ENCODE assay signal across 1 cellular context in the genomic region with DNA sequence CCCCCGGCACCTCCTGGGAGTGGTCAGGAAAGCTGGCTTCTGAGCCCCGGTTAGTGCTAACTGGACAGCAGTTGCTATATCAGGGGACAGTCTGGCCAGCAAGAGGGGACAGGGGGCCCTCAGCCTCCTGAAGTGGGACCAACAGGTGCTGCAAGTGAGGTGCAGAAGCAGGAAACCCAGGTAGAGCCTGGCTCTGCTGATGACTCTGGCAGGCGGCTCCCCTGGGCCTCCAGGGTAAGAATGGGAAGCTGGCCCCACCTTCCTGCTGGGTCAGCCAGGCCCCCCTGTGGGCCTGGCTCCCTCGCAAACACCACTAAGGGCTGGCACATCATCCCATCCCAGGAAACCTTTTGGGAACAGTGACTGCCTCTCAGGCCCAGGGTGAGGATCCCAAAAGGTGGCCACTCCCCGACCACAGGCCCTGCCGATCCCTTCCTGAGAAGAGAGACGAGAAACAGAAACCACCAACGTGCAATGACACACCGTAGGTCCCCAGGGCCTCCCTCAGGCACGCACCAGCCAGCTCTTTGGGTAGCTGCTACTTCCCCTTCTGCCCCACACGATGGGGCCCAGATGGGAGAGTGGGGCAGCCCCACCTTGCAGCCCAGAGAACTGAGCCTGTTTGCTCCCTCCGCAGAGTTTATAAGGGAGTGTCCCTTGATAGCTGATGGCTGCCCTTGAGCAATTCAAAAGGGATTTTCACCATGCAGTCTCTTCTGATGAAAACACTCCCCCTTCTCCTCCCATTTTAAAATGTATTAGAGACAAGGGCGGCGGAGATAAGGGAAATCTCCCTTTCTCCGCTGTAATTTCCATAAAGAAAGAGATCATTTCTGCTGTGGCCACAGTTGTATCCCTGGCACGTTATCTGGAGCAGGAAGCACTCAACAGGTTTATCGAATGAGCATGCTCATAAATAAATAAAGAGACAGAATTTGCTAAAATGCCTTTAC.
A peak's percentile ranks its signal among the peaks of the same experiment; 100 is the strongest.
TF ChIP-seq lines count a peak whose summit lies in the region.

No MANE protein-coding gene starts in this region.

TF ChIP-seq in GM12878, 131 proteins besides CTCF, POLR2A, EP300 and RAD21 (continued from another document and continues in another):
- TF ChIP-seq BHLHE40 (IDR thresholded peaks at IDR 0.05; ENCODE audit: borderline replicate concordance in 1 of 2, low read depth in 2 of 2, low read length in 1 of 2) (peak; percentile 97 to 98), MYB (IDR thresholded peaks at IDR 0.05; ENCODE audit: borderline replicate concordance, low read depth, low read length) (peak; percentile 79; the same call in 1 of the 2 replicates), SP1 (IDR thresholded peaks at IDR 0.05; ENCODE audit: low read depth, low read length) (peak; percentile 93), YY1 (IDR thresholded peaks at IDR 0.05; ENCODE audit: low read depth, low read length) (peak; percentile 87), YBX1 (IDR thresholded peaks at IDR 0.05) (no peak), PAX5 (IDR thresholded peaks at IDR 0.05; ENCODE audit: borderline replicate concordance, low read depth, low read length) (peak; percentile 96), TCF12 (IDR thresholded peaks at IDR 0.05; ENCODE audit: low read depth, low read length) (peak; percentile 96), CHD1 (IDR thresholded peaks at IDR 0.05; ENCODE audit: low read depth, low read length) (no peak), ZNF274 (IDR thresholded peaks at IDR 0.05; ENCODE audit: insufficient read depth, insufficient read length) (no peak), NFIC (IDR thresholded peaks at IDR 0.05; ENCODE audit: low read depth, low read length) (peak; percentile 91), CREM (IDR thresholded peaks at IDR 0.05; ENCODE audit: low read depth) (peak; percentile 95), MTA3 (IDR thresholded peaks at IDR 0.05; ENCODE audit: borderline replicate concordance, low read length) (peak; percentile 92; the same call in 1 of the 2 replicates), BCL11A (IDR thresholded peaks at IDR 0.05; ENCODE audit: low read depth, low read length) (peak; percentile 98), NBN (IDR thresholded peaks at IDR 0.05) (peak; percentile 99), IRF4 (IDR thresholded peaks at IDR 0.05; ENCODE audit: low read depth, low read length) (peak; percentile 90), KAT2A (conservative IDR thresholded peaks at IDR 0.05; ENCODE audit: control insufficient read depth, low read depth, low read length) (no peak), CBFB (IDR thresholded peaks at IDR 0.05; ENCODE audit: low read depth) (peak; percentile 93), RCOR1 (conservative IDR thresholded peaks at IDR 0.05; ENCODE audit: low read depth, low read length) (0 out of 2 replicates have a peak, but pooled peaks have one; percentile 45), ZBED1 (IDR thresholded peaks at IDR 0.05; ENCODE audit: borderline replicate concordance) (peak; percentile 89; the same call in 1 of the 2 replicates), MEF2B (IDR thresholded peaks at IDR 0.05; ENCODE audit: partially characterized antibody, poor library complexity, severe bottlenecking) (peak; percentile 99), ZNF622 (IDR thresholded peaks at IDR 0.05) (no peak), DPF2 (IDR thresholded peaks at IDR 0.05) (peak; percentile 99), POLR2AphosphoS2 (IDR thresholded peaks at IDR 0.05; ENCODE audit: low read depth, low read length) (no peak), IKZF1 (conservative IDR thresholded peaks at IDR 0.05) (peak; percentile 99), SUZ12 (IDR thresholded peaks at IDR 0.05; ENCODE audit: unreplicated experiment) (no peak), TCF3 (IDR thresholded peaks at IDR 0.05; ENCODE audit: borderline replicate concordance, insufficient read depth, low read depth, low read length) (peak; percentile 91), SMARCA5 (IDR thresholded peaks at IDR 0.05) (no peak; the same call in 1 of the 2 replicates), ETV6 (conservative IDR thresholded peaks at IDR 0.05 in 1 of 2, IDR thresholded peaks at IDR 0.05 in 1 of 2; ENCODE audit: borderline replicate concordance in 1 of 2, low read depth in 1 of 2) (peak in 1 of 2 experiments; percentile 92; a peak in 2 of 4 replicates), SMC3 (IDR thresholded peaks at IDR 0.05; ENCODE audit: borderline replicate concordance, low read length) (peak; percentile 39; the same call in 1 of the 2 replicates), BRCA1 (IDR thresholded peaks at IDR 0.05; ENCODE audit: low read depth, low read length) (no peak), SUPT20H (IDR thresholded peaks at IDR 0.05; ENCODE audit: borderline replicate concordance, control insufficient read depth, low read depth, low read length) (no peak), CHD4 (IDR thresholded peaks at IDR 0.05) (no peak), MTA2 (IDR thresholded peaks at IDR 0.05; ENCODE audit: low read depth) (peak; percentile 92), GATAD2B (conservative IDR thresholded peaks at IDR 0.05; ENCODE audit: low read depth) (peak; percentile 99), ZSCAN29 (IDR thresholded peaks at IDR 0.05) (0 out of 2 replicates have a peak, but pooled peaks have one; percentile 11), ZNF217 (IDR thresholded peaks at IDR 0.05) (peak; percentile 53; the same call in 1 of the 2 replicates), CBX3 (IDR thresholded peaks at IDR 0.05; ENCODE audit: borderline replicate concordance, low read depth) (no peak), RELA (IDR thresholded peaks at IDR 0.05; ENCODE audit: borderline replicate concordance, partially characterized antibody) (peak; percentile 94)
- TF ChIP-seq, protein P1, sequence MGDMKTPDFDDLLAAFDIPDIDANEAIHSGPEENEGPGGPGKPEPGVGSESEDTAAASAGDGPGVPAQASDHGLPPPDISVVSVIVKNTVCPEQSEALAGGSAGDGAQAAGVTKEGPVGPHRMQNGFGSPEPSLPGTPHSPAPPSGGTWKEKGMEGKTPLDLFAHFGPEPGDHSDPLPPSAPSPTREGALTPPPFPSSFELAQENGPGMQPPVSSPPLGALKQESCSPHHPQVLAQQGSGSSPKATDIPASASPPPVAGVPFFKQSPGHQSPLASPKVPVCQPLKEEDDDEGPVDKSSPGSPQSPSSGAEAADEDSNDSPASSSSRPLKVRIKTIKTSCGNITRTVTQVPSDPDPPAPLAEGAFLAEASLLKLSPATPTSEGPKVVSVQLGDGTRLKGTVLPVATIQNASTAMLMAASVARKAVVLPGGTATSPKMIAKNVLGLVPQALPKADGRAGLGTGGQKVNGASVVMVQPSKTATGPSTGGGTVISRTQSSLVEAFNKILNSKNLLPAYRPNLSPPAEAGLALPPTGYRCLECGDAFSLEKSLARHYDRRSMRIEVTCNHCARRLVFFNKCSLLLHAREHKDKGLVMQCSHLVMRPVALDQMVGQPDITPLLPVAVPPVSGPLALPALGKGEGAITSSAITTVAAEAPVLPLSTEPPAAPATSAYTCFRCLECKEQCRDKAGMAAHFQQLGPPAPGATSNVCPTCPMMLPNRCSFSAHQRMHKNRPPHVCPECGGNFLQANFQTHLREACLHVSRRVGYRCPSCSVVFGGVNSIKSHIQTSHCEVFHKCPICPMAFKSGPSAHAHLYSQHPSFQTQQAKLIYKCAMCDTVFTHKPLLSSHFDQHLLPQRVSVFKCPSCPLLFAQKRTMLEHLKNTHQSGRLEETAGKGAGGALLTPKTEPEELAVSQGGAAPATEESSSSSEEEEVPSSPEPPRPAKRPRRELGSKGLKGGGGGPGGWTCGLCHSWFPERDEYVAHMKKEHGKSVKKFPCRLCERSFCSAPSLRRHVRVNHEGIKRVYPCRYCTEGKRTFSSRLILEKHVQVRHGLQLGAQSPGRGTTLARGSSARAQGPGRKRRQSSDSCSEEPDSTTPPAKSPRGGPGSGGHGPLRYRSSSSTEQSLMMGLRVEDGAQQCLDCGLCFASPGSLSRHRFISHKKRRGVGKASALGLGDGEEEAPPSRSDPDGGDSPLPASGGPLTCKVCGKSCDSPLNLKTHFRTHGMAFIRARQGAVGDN (IDR thresholded peaks at IDR 0.05): peak; percentile 80
- TF ChIP-seq, protein P2, sequence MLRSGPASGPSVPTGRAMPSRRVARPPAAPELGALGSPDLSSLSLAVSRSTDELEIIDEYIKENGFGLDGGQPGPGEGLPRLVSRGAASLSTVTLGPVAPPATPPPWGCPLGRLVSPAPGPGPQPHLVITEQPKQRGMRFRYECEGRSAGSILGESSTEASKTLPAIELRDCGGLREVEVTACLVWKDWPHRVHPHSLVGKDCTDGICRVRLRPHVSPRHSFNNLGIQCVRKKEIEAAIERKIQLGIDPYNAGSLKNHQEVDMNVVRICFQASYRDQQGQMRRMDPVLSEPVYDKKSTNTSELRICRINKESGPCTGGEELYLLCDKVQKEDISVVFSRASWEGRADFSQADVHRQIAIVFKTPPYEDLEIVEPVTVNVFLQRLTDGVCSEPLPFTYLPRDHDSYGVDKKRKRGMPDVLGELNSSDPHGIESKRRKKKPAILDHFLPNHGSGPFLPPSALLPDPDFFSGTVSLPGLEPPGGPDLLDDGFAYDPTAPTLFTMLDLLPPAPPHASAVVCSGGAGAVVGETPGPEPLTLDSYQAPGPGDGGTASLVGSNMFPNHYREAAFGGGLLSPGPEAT (IDR thresholded peaks at IDR 0.05; ENCODE audit: low read depth): peak; percentile 97
- TF ChIP-seq, protein P3, sequence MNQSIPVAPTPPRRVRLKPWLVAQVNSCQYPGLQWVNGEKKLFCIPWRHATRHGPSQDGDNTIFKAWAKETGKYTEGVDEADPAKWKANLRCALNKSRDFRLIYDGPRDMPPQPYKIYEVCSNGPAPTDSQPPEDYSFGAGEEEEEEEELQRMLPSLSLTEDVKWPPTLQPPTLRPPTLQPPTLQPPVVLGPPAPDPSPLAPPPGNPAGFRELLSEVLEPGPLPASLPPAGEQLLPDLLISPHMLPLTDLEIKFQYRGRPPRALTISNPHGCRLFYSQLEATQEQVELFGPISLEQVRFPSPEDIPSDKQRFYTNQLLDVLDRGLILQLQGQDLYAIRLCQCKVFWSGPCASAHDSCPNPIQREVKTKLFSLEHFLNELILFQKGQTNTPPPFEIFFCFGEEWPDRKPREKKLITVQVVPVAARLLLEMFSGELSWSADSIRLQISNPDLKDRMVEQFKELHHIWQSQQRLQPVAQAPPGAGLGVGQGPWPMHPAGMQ (IDR thresholded peaks at IDR 0.05; ENCODE audit: borderline replicate concordance): no peak; the same call in 1 of the 2 replicates
- TF ChIP-seq, protein P4, sequence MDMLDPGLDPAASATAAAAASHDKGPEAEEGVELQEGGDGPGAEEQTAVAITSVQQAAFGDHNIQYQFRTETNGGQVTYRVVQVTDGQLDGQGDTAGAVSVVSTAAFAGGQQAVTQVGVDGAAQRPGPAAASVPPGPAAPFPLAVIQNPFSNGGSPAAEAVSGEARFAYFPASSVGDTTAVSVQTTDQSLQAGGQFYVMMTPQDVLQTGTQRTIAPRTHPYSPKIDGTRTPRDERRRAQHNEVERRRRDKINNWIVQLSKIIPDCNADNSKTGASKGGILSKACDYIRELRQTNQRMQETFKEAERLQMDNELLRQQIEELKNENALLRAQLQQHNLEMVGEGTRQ (IDR thresholded peaks at IDR 0.05; ENCODE audit: borderline replicate concordance, low read depth, low read length): no peak
- TF ChIP-seq, protein P5, sequence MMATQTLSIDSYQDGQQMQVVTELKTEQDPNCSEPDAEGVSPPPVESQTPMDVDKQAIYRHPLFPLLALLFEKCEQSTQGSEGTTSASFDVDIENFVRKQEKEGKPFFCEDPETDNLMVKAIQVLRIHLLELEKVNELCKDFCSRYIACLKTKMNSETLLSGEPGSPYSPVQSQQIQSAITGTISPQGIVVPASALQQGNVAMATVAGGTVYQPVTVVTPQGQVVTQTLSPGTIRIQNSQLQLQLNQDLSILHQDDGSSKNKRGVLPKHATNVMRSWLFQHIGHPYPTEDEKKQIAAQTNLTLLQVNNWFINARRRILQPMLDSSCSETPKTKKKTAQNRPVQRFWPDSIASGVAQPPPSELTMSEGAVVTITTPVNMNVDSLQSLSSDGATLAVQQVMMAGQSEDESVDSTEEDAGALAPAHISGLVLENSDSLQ (IDR thresholded peaks at IDR 0.05): no peak; the same call in 1 of the 2 replicates
- TF ChIP-seq, protein P6, sequence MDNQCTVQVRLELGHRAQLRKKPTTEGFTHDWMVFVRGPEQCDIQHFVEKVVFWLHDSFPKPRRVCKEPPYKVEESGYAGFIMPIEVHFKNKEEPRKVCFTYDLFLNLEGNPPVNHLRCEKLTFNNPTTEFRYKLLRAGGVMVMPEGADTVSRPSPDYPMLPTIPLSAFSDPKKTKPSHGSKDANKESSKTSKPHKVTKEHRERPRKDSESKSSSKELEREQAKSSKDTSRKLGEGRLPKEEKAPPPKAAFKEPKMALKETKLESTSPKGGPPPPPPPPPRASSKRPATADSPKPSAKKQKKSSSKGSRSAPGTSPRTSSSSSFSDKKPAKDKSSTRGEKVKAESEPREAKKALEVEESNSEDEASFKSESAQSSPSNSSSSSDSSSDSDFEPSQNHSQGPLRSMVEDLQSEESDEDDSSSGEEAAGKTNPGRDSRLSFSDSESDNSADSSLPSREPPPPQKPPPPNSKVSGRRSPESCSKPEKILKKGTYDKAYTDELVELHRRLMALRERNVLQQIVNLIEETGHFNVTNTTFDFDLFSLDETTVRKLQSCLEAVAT (IDR thresholded peaks at IDR 0.05): peak; percentile 89
- TF ChIP-seq, protein P7, sequence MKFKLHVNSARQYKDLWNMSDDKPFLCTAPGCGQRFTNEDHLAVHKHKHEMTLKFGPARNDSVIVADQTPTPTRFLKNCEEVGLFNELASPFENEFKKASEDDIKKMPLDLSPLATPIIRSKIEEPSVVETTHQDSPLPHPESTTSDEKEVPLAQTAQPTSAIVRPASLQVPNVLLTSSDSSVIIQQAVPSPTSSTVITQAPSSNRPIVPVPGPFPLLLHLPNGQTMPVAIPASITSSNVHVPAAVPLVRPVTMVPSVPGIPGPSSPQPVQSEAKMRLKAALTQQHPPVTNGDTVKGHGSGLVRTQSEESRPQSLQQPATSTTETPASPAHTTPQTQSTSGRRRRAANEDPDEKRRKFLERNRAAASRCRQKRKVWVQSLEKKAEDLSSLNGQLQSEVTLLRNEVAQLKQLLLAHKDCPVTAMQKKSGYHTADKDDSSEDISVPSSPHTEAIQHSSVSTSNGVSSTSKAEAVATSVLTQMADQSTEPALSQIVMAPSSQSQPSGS (IDR thresholded peaks at IDR 0.05; ENCODE audit: low read length): peak; percentile 78
- TF ChIP-seq, protein P8, sequence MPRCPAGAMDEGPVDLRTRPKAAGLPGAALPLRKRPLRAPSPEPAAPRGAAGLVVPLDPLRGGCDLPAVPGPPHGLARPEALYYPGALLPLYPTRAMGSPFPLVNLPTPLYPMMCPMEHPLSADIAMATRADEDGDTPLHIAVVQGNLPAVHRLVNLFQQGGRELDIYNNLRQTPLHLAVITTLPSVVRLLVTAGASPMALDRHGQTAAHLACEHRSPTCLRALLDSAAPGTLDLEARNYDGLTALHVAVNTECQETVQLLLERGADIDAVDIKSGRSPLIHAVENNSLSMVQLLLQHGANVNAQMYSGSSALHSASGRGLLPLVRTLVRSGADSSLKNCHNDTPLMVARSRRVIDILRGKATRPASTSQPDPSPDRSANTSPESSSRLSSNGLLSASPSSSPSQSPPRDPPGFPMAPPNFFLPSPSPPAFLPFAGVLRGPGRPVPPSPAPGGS (IDR thresholded peaks at IDR 0.05; ENCODE audit: borderline replicate concordance, insufficient read depth, low read depth, low read length, poor library complexity, severe bottlenecking): peak; percentile 99
- TF ChIP-seq, protein P9, sequence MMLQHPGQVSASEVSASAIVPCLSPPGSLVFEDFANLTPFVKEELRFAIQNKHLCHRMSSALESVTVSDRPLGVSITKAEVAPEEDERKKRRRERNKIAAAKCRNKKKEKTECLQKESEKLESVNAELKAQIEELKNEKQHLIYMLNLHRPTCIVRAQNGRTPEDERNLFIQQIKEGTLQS (IDR thresholded peaks at IDR 0.05; ENCODE audit: borderline replicate concordance, extremely low read depth, low read depth, low read length): no peak
